ENCODE assay signal across 1 cellular context in the genomic region with DNA sequence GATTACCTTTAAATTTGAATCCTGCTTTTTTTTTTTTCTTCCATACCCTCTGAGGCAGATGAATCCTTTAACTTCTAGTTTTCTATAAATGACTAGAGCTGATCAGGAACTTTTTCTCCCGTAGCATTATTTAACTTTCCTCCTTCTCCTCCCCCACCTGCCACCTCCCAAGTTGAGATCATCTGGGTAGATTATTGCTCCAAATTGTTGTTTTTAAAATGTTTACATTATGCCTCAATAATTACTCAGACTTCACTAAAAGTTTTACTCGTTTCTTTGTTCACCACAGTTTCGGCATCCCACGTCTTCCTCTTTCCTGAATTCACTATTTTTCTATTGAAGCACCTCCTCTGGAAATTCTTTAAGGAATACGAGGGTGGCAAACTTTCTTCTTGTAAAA.
TF ChIP-seq lines count a peak whose summit lies in the region.

No MANE protein-coding gene starts in this region.

TF ChIP-seq in endothelial cell of umbilical vein, 7 proteins besides CTCF, POLR2A, EP300 and RAD21:
- TF ChIP-seq, protein P1, sequence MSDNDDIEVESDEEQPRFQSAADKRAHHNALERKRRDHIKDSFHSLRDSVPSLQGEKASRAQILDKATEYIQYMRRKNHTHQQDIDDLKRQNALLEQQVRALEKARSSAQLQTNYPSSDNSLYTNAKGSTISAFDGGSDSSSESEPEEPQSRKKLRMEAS (IDR thresholded peaks at IDR 0.05; ENCODE audit: insufficient read depth, insufficient read length), result no peak
- no peak for TF ChIP-seq GATA2 (IDR thresholded peaks at IDR 0.05; ENCODE audit: insufficient read depth, insufficient read length, low read depth, low read length)
- no peak for TF ChIP-seq MYC (IDR thresholded peaks at IDR 0.05; ENCODE audit: low read depth, low read length)
- TF ChIP-seq POLR2AphosphoS5 (IDR thresholded peaks at IDR 0.05; ENCODE audit: insufficient read depth, low read depth, low read length), result no peak
- no peak for TF ChIP-seq JUN (IDR thresholded peaks at IDR 0.05; ENCODE audit: borderline replicate concordance, insufficient read depth, insufficient read length, low read depth)
TF ChIP-seq in endothelial cell of umbilical vein: peak in this region for 0.
